1 cellular context compared by ENCODE assay signal in genomic region chr3:50260027-50260941, GRCh38.
TF ChIP-seq lines count a peak whose summit lies in the region.

No MANE protein-coding gene starts in this region.

TF ChIP-seq in SK-N-SH, 30 proteins besides CTCF, POLR2A, EP300 and RAD21 (continued from another document):
- TF ChIP-seq USF1 (IDR thresholded peaks at IDR 0.05; ENCODE audit: borderline replicate concordance, low read depth) (no peak), TEAD4 (IDR thresholded peaks at IDR 0.05; ENCODE audit: borderline replicate concordance, insufficient read depth) (0 out of 2 replicates have a peak, but pooled peaks have one; percentile 42), MXI1 (IDR thresholded peaks at IDR 0.05; ENCODE audit: low read depth, low read length) (peak; percentile 43; the same call in 1 of the 2 replicates), CHD2 (IDR thresholded peaks at IDR 0.05; ENCODE audit: low read length, partially characterized antibody) (peak; percentile 17), RXRA (IDR thresholded peaks at IDR 0.05; ENCODE audit: borderline replicate concordance, low read depth) (no peak; the same call in 1 of the 2 replicates), FOXJ3 (CRISPR knock-in tag; IDR thresholded peaks at IDR 0.05) (no peak), NRF1 (IDR thresholded peaks at IDR 0.05; ENCODE audit: low read depth, low read length) (no peak), ZBTB33 (IDR thresholded peaks at IDR 0.05; ENCODE audit: borderline replicate concordance, low read depth) (0 out of 2 replicates have a peak, but pooled peaks have one; percentile 3), YY1 (IDR thresholded peaks at IDR 0.05; ENCODE audit: low read depth) (0 out of 2 replicates have a peak, but pooled peaks have one; percentile 8), TCF12 (IDR thresholded peaks at IDR 0.05) (peak; percentile 16; the same call in 1 of the 2 replicates), JUND (IDR thresholded peaks at IDR 0.05) (peak; percentile 56; the same call in 1 of the 2 replicates), SMC3 (IDR thresholded peaks at IDR 0.05; ENCODE audit: low read depth, low read length) (peak; percentile 74), USF2 (IDR thresholded peaks at IDR 0.05; ENCODE audit: borderline replicate concordance, low read depth, low read length) (no peak), FOSL2 (IDR thresholded peaks at IDR 0.05; ENCODE audit: borderline replicate concordance, low read depth) (peak; percentile 36; the same call in 1 of the 2 replicates), MEF2A (IDR thresholded peaks at IDR 0.05; ENCODE audit: borderline replicate concordance, low read depth) (no peak), SIN3A (IDR thresholded peaks at IDR 0.05; ENCODE audit: borderline replicate concordance, low read depth, low read length) (peak; percentile 59; the same call in 1 of the 2 replicates), PBX3 (IDR thresholded peaks at IDR 0.05) (peak; percentile 53), IRF3 (IDR thresholded peaks at IDR 0.05; ENCODE audit: low read depth, low read length) (no peak), POLR2AphosphoS5 (IDR thresholded peaks at IDR 0.05; ENCODE audit: low read depth, low read length) (peak; percentile 90), FOXM1 (IDR thresholded peaks at IDR 0.05; ENCODE audit: low read depth) (peak; percentile 53; the same call in 1 of the 2 replicates), TAF1 (IDR thresholded peaks at IDR 0.05; ENCODE audit: borderline replicate concordance, low read depth, low read length) (peak; percentile 48; the same call in 1 of the 2 replicates), ELF1 (IDR thresholded peaks at IDR 0.05) (no peak), REST (IDR thresholded peaks at IDR 0.05; ENCODE audit: low read depth, low read length) (no peak), GABPA (IDR thresholded peaks at IDR 0.05; ENCODE audit: low read depth) (0 out of 2 replicates have a peak, but pooled peaks have one; percentile 12), NFIC (IDR thresholded peaks at IDR 0.05; ENCODE audit: borderline replicate concordance) (peak; percentile 7; the same call in 1 of the 2 replicates), RCOR1 (IDR thresholded peaks at IDR 0.05; ENCODE audit: low read length) (peak; percentile 56; the same call in 1 of the 2 replicates), EZH2phosphoT487 (IDR thresholded peaks at IDR 0.05; ENCODE audit: borderline replicate concordance, low read depth) (no peak), GATA2 (CRISPR knock-in tag; IDR thresholded peaks at IDR 0.05) (no peak), MAX (IDR thresholded peaks at IDR 0.05; ENCODE audit: low read depth) (peak; percentile 71)
